ENCODE assay signal across 1 cellular context in the genomic region with DNA sequence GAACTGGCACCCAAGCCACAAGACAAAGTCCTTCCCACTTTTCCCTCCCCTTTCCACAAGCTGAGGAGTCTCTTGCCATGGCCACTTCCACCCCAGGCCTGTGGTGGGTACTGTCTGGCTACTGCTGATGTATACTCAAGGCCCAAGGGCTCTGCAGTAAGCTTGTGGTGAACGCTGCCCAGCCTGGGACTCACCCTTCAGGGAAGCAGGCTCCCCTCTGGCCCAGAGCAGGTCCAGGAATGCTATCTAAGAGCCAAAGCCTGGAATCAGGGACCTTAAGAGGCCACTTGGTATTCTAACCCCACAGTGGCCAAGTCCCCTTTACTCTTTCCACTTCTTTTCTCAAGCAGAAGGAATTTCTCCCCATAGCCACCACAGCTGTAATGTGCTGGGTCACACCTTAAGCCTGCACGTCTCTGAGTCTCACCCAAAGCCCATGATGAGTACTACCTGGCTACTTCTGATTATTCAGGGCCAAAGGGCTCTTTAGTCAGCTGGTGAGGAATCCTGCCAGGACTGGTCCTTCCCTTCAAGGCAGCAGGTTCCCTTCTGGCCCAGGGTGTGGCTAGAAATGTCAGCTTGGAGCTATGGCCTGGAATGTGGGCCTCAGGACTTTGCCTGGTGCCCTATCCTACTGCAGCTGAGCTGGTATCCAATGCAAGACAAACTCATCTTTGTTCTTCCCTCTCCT.
TF ChIP-seq lines count a peak whose summit lies in the region.

No MANE protein-coding gene starts in this region.

TF ChIP-seq in HepG2, 621 proteins besides CTCF, POLR2A, EP300 and RAD21:
- TF ChIP-seq TEAD3 (CRISPR knock-in tag; optimal IDR thresholded peaks at IDR 0.05; ENCODE audit: borderline replicate concordance), result peak; percentile 31
- TF ChIP-seq, protein P1, sequence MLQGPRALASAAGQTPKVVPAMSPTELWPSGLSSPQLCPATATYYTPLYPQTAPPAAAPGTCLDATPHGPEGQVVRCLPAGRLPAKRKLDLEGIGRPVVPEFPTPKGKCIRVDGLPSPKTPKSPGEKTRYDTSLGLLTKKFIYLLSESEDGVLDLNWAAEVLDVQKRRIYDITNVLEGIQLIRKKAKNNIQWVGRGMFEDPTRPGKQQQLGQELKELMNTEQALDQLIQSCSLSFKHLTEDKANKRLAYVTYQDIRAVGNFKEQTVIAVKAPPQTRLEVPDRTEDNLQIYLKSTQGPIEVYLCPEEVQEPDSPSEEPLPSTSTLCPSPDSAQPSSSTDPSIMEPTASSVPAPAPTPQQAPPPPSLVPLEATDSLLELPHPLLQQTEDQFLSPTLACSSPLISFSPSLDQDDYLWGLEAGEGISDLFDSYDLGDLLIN (CRISPR knock-in tag; IDR thresholded peaks at IDR 0.05; ENCODE audit: borderline replicate concordance), result no peak
